ENCODE assay signal across 14 cellular contexts in genomic region chr7:77442631-77443420, GRCh38. TPM values are rescaled to one million over a fixed set of nuclear protein-coding genes. Genes with fewer than 3 reads are reported as not detected.
DNase-seq lines count a peak whose midpoint lies in the region; ATAC-seq and TF ChIP-seq lines count a peak whose summit lies in the region.
"Had no signal": no experiment of that assay in that cellular context is flagged by ENCODE, and none has a peak within 500 bp of the region (broad histone marks: within the 10 kb centered on the region; RNA-seq: fewer than 3 reads in every experiment).

No MANE protein-coding gene starts in this region.

- 89 to 93% methylated on average over 5 of the region's 5 CpGs for WGBS in aorta, 2 donors

- H3K27me3 ChIP-seq in skeletal muscle satellite cell (ENCODE audit: control insufficient read depth, insufficient read depth, low read length) (no peaks in the 10 kb centered on the region), aorta (ENCODE audit: control insufficient read depth in 1 of 2, insufficient read depth in 2 of 2, low read length in 1 of 2) (no peaks in the 10 kb centered on the region)
- H3K27me3 ChIP-seq: tibial nerve had no signal

- no peaks in the 10 kb centered on the region for H3K36me3 ChIP-seq in skeletal muscle satellite cell (ENCODE audit: insufficient read depth, low read length)
- no peaks in the 10 kb centered on the region for H3K36me3 ChIP-seq in aorta (ENCODE audit: control insufficient read depth in 1 of 2, insufficient read depth in 2 of 2, low read length in 1 of 2)
- H3K36me3 ChIP-seq: tibial nerve had no signal

- peak overlapping the region; percentile 63 for H3K4me2 ChIP-seq in skeletal muscle satellite cell (ENCODE audit: low read length)

- H3K9me3 ChIP-seq in skeletal muscle satellite cell (replicated peaks; ENCODE audit: low read length) (no peaks in the 10 kb centered on the region), aorta (ENCODE audit: control insufficient read depth, low read length) (no peaks in the 10 kb centered on the region)
- H3K9me3 ChIP-seq: tibial nerve had no signal

- no peak for DNase-seq in activated naive CD4-positive, alpha-beta T cell treated with Interleukin-2 at 50 U/mL for 16 hours
- peak; percentile 24 for DNase-seq in SK-MEL-5 (ENCODE audit: low read depth, low spot score)
- peak; percentile 59 for DNase-seq in fibroblast of mammary gland (ENCODE audit: low read depth)
- DNase-seq in aorta = no peak
- no peak for DNase-seq in T-helper 9 cell
- DNase-seq in OCI-M2 (lab: John Stamatoyannopoulos, UW; ENCODE audit: unreplicated experiment) = no peak
- DNase-seq: activated CD8-positive, alpha-beta memory T cell treated with anti-CD3 and anti-CD28 coated beads for 24 hours; activated gamma-delta T cell treated with Interleukin-2 at 50 U/mL for 16 hours; NCI-H1105 treated with DMSO at 0.1 percent for 48 hours; NCI-H524 treated with DMSO at 0.1 percent for 48 hours had no signal

- no peak for ATAC-seq in aorta (ENCODE audit: low FRiP score)

- intact Hi-C loops in aorta (cut with DNase I) = no loop called here

- H3K4me1 ChIP-seq in skeletal muscle satellite cell (ENCODE audit: control insufficient read depth, insufficient read depth, low read length) (peaks cover 69% of the 10 kb centered on the region), aorta (ENCODE audit: control insufficient read depth in 1 of 2, insufficient read depth in 2 of 2, low read length in 2 of 2) (peaks cover 0 to 3% of the 10 kb centered on the region in 2 donors)

- no peak overlapping the region for H3K27ac ChIP-seq in aorta (ENCODE audit: low read depth in 1 of 2, low read length in 2 of 2)

- H3K4me1 Mint-ChIP-seq in activated naive CD4-positive, alpha-beta T cell treated with anti-CD3 and anti-CD28 coated beads, Interleukin-2, amount 50 U/mL, for 24 hours = peaks cover 9% of the 10 kb centered on the region

- no peaks in the 10 kb centered on the region for H3K27me3 Mint-ChIP-seq in activated naive CD4-positive, alpha-beta T cell treated with anti-CD3 and anti-CD28 coated beads, Interleukin-2, amount 50 U/mL, for 24 hours
- H3K27me3 Mint-ChIP-seq: central memory CD8-positive, alpha-beta T cell had no signal

- TF ChIP-seq CTCF in fibroblast of mammary gland (conservative IDR thresholded peaks at IDR 0.05; ENCODE audit: control insufficient read depth, insufficient read depth, low read depth, low read length) = no peak

- peak overlapping the region; percentile 71 for H3K9ac ChIP-seq in skeletal muscle satellite cell (ENCODE audit: low read depth, low read length)

- peak overlapping the region; percentile 18 for H3K27ac Mint-ChIP-seq in activated naive CD4-positive, alpha-beta T cell treated with anti-CD3 and anti-CD28 coated beads, Interleukin-2, amount 50 U/mL, for 24 hours

- H3K36me3 Mint-ChIP-seq in activated naive CD4-positive, alpha-beta T cell treated with anti-CD3 and anti-CD28 coated beads, Interleukin-2, amount 50 U/mL, for 24 hours = no peaks in the 10 kb centered on the region

- no peak overlapping the region for H3K4me3 ChIP-seq in fibroblast of mammary gland (ENCODE audit: control insufficient read depth, low read depth, low read length)
- H3K4me3 ChIP-seq in skeletal muscle satellite cell (ENCODE audit: low read length) = peak overlapping the region; percentile 30
- H3K4me3 ChIP-seq in aorta (ENCODE audit: low read length in 2 of 2) = no peak overlapping the region
- H3K4me3 ChIP-seq: tibial nerve had no signal

- H3K9me3 Mint-ChIP-seq in activated naive CD4-positive, alpha-beta T cell treated with anti-CD3 and anti-CD28 coated beads, Interleukin-2, amount 50 U/mL, for 24 hours = no peaks in the 10 kb centered on the region
- H3K9me3 Mint-ChIP-seq: central memory CD8-positive, alpha-beta T cell had no signal

- no peak overlapping the region for H3K4me3 Mint-ChIP-seq in activated naive CD4-positive, alpha-beta T cell treated with anti-CD3 and anti-CD28 coated beads, Interleukin-2, amount 50 U/mL, for 24 hours
- H3K4me3 Mint-ChIP-seq: central memory CD8-positive, alpha-beta T cell had no signal

- in situ Hi-C loops in SK-MEL-5 (cut with HindIII; ENCODE audit: low pct_unique_long_range_greater_than_20kb, low sequenced_read_pairs) = no loop called here

RNA-seq across cellular contexts. Expression of gene GSAP, which starts 26.7 kb away (rescaled TPM):
- 10.6 and 11.1 TPM in 2 replicates for total RNA-seq in SK-MEL-5 (2014; rRNA removed; shearing (Covaris generic))
- 4.1 and 6.7 TPM in 2 replicates for polyA plus RNA-seq in SK-MEL-5 (2015; cell fraction: cytosol; rRNA removed)
- polyA plus RNA-seq in SK-MEL-5 (2015; cell fraction: nucleus; rRNA removed) = 25.4 and 39.5 TPM in 2 replicates
- total RNA-seq in skeletal muscle satellite cell (2012; rRNA removed) = 3.3 and 3.5 TPM in 2 replicates
- 10 to 100 TPM; 10.2 to 24.1 TPM for total RNA-seq in aorta
- 1 to 10 TPM; 3.7 to 5.8 TPM for polyA plus RNA-seq in aorta

Comparison
In these comparisons a context has a peak if more than half of its experiments do, and no peak if none do; other contexts are left out.
1. DNase-seq: peak in SK-MEL-5 (single experiment) and fibroblast of mammary gland (single experiment); none in activated naive CD4-positive, alpha-beta T cell treated with Interleukin-2 at 50 U/mL for 16 hours (single experiment), aorta (0 of 2), T-helper 9 cell (single experiment) and OCI-M2 (single experiment).